In the genomic region with DNA sequence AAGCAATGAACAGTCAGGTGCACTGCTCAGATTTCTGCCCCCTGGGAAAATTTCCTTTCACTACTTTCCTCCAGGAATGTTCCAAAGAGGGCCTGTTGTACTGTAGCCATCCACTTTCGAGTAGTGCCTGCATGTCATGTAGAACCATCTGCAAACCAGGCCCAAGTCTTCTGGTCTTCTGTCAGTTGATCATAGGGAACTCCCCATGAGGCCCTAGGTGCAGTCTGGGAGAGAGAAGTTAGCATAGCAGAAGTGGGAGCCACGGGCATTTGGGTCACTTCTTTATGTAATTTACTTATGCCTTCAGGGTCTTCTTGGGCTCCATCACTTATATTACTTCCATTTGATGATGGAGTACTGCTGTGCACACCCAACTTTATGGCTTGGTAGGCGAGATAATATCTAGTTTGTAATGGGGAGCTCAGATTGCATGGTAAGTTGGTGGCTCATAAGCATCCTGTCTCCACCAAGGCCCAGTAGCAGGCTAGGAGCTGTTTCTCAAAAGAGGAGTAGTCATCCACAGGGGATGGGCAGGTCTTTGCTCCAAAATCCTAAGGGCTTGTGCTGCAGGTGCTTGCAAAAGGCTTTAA, we compare ENCODE assay signal across 17 cellular contexts.
"Had no signal": no experiment of that assay in that cellular context is flagged by ENCODE, and none has a peak within 500 bp of the region (broad histone marks: within the 10 kb centered on the region; RNA-seq: fewer than 3 reads in every experiment).

No MANE protein-coding gene starts in this region.

- H3K79me2 ChIP-seq: parathyroid adenoma had no signal

- H3K4me3 ChIP-seq: lower lobe of right lung, smooth muscle cell, thyroid gland had no signal

- H3K36me3 ChIP-seq: lower lobe of right lung, thyroid gland had no signal

- H3K4me3 Mint-ChIP-seq: activated CD4-positive, alpha-beta memory T cell treated with anti-CD3 and anti-CD28 coated beads, Interleukin-2, amount 10 ng/mL, durations not matched to agents 7 days and 5 days; activated CD8-positive, alpha-beta memory T cell treated with anti-CD3 and anti-CD28 coated beads, Interleukin-2, amount 10 ng/mL, durations not matched to agents 7 days and 5 days; activated naive CD8-positive, alpha-beta T cell treated with anti-CD3 and anti-CD28 coated beads, Interleukin-2, amount 10 ng/mL, durations not matched to agents 7 days and 5 days; mesothelial cell of epicardium; nephron had no signal

- H2AFZ ChIP-seq: parathyroid adenoma had no signal

- H3K9me3 ChIP-seq: lower lobe of right lung, thyroid gland had no signal

- H3K27ac ChIP-seq: lower lobe of right lung, parathyroid adenoma, thyroid gland, VCaP had no signal

- H3K27me3 Mint-ChIP-seq: activated naive CD8-positive, alpha-beta T cell treated with anti-CD3 and anti-CD28 coated beads, Interleukin-2, amount 10 ng/mL, durations not matched to agents 7 days and 5 days had no signal

- H3K27me3 ChIP-seq: thyroid gland had no signal

- H3K4me2 ChIP-seq: smooth muscle cell had no signal

- H3K4me1 ChIP-seq: lower lobe of right lung, parathyroid adenoma had no signal

- H3K9ac ChIP-seq: parathyroid adenoma had no signal

- H3K9me3 Mint-ChIP-seq: activated CD4-positive, alpha-beta memory T cell treated with anti-CD3 and anti-CD28 coated beads, Interleukin-2, amount 10 ng/mL, durations not matched to agents 7 days and 5 days; activated T-helper 2 cell treated with anti-CD3 and anti-CD28 coated beads, Interferon-gamma antibody, Interleukin-2, Interleukin-4, amounts not matched to agents 10 μg/mL and 5 μg/mL and 100 μg/mL, durations not matched to agents 14 hours and 24 hours and 36 hours; mesothelial cell of epicardium had no signal

- H3K27ac Mint-ChIP-seq: activated CD4-positive, alpha-beta memory T cell treated with anti-CD3 and anti-CD28 coated beads, Interleukin-2, amount 10 ng/mL, durations not matched to agents 7 days and 5 days; activated CD8-positive, alpha-beta memory T cell treated with anti-CD3 and anti-CD28 coated beads, Interleukin-2, amount 10 ng/mL, durations not matched to agents 7 days and 5 days; activated naive CD8-positive, alpha-beta T cell treated with anti-CD3 and anti-CD28 coated beads, Interleukin-2, amount 10 ng/mL, durations not matched to agents 7 days and 5 days; activated T-helper 2 cell treated with anti-CD3 and anti-CD28 coated beads, Interferon-gamma antibody, Interleukin-2, Interleukin-4, amounts not matched to agents 10 μg/mL and 5 μg/mL and 100 μg/mL, durations not matched to agents 14 hours and 24 hours and 36 hours; mesothelial cell of epicardium; nephron had no signal

- H3K36me3 Mint-ChIP-seq: mesothelial cell of epicardium had no signal

- ATAC-seq: activated CD8-positive, alpha-beta memory T cell treated with anti-CD3 and anti-CD28 coated beads, Interleukin-2, amount 10 ng/mL, durations not matched to agents 7 days and 5 days; lower lobe of right lung; sciatic nerve had no signal

- DNase-seq: activated CD4-positive, alpha-beta memory T cell treated with anti-CD3 and anti-CD28 coated beads, Interleukin-2, amount 10 ng/mL, durations not matched to agents 7 days and 5 days; activated CD8-positive, alpha-beta memory T cell treated with anti-CD3 and anti-CD28 coated beads, Interleukin-2, amount 10 ng/mL, durations not matched to agents 7 days and 5 days; activated naive CD4-positive, alpha-beta T cell treated with Interleukin-2 at 50 U/mL for 16 hours; activated naive CD8-positive, alpha-beta T cell treated with anti-CD3 and anti-CD28 coated beads, Interleukin-2, amount 10 ng/mL, durations not matched to agents 7 days and 5 days; amygdala; head of caudate nucleus; lower lobe of right lung; stimulated activated CD4-positive, alpha-beta T cell treated with anti-CD3 and anti-CD28 coated beads, Interleukin-4, amount 100 ng/mL, for 4 hours; stimulated activated naive CD4-positive, alpha-beta T cell; thyroid gland had no signal
